ENCODE assay signal across 1 cellular context in the genomic region with DNA sequence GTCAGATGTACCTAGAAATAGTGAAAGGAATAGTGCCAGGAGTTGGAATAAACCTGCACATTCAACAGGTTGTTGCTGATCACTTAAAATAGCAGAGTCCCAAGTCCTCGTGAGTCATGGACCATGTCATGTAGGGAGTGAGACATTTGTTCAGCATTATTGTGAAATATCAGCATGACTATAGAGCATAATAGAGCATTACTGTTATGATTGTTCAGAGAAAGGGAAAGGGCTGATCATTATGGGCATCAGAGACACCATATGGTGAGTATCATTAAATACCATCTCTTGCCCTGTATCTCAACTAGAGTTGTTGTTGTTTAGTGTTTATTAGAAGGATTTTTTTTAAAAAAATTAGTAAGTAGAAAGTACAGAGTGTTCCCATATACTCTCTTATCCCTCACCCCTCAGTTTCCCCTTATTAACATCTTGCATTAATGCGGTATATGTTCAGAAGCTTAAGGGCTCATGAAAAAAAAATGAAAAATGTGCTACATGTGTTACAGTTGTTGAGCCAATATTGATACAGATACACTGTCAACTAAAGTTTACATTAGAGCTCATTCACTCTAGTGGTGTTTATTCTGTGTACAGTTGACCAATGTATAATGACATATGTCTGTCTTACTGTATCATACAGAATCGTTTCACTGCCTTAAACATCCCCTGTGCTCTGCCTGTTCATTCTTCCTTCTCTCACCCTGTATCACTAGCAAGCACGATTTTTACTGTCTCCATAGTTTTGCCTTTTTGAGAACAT.
TF ChIP-seq lines count a peak whose summit lies in the region.

No MANE protein-coding gene starts in this region.

TF ChIP-seq in HepG2, 621 proteins besides CTCF, POLR2A, EP300 and RAD21 (continued from another document and continues in another):
- no peak for TF ChIP-seq IRX3 (CRISPR knock-in tag; IDR thresholded peaks at IDR 0.05; ENCODE audit: borderline replicate concordance, low read depth)
- no peak for TF ChIP-seq HNRNPL (IDR thresholded peaks at IDR 0.05; ENCODE audit: low read depth, low read length)
- TF ChIP-seq FOXA1 (IDR thresholded peaks at IDR 0.05) = peak; percentile 84
- TF ChIP-seq FOXA1 (CRISPR knock-in tag; IDR thresholded peaks at IDR 0.05) = peak; percentile 47; the same call in 1 of the 2 replicates
- no peak for TF ChIP-seq ZSCAN21 (CRISPR knock-in tag; IDR thresholded peaks at IDR 0.05; ENCODE audit: borderline replicate concordance)
- TF ChIP-seq, protein P1, sequence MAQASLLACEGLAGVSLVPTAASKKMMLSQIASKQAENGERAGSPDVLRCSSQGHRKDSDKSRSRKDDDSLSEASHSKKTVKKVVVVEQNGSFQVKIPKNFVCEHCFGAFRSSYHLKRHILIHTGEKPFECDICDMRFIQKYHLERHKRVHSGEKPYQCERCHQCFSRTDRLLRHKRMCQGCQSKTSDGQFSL (CRISPR knock-in tag; IDR thresholded peaks at IDR 0.05) = no peak
- TF ChIP-seq HIC2 (CRISPR knock-in tag; IDR thresholded peaks at IDR 0.05; ENCODE audit: low read depth) = no peak
- TF ChIP-seq PLRG1 (conservative IDR thresholded peaks at IDR 0.05) = no peak
- no peak for TF ChIP-seq MIXL1 (CRISPR knock-in tag; IDR thresholded peaks at IDR 0.05)
- no peak for TF ChIP-seq DBP (CRISPR knock-in tag; IDR thresholded peaks at IDR 0.05; ENCODE audit: not compliant biosample characterization)
- no peak for TF ChIP-seq SNRNP70 (IDR thresholded peaks at IDR 0.05; ENCODE audit: low read depth, low read length)
- peak; percentile 79 for TF ChIP-seq HNF4A (CRISPR knock-in tag; IDR thresholded peaks at IDR 0.05)
- TF ChIP-seq ZNF367 (CRISPR knock-in tag; IDR thresholded peaks at IDR 0.05; ENCODE audit: borderline replicate concordance) = no peak
- TF ChIP-seq ZNF790 (CRISPR knock-in tag; IDR thresholded peaks at IDR 0.05; ENCODE audit: borderline replicate concordance) = no peak
- peak; percentile 67; the same call in 1 of the 2 replicates for TF ChIP-seq SOX5 (CRISPR knock-in tag; IDR thresholded peaks at IDR 0.05; ENCODE audit: borderline replicate concordance)
- no peak for TF ChIP-seq ZNF619 (CRISPR knock-in tag; IDR thresholded peaks at IDR 0.05)
- no peak for TF ChIP-seq NCOA2 (CRISPR knock-in tag; IDR thresholded peaks at IDR 0.05)
- TF ChIP-seq CHCHD3 (CRISPR knock-in tag; IDR thresholded peaks at IDR 0.05) = no peak
- no peak; the same call in 1 of the 2 replicates for TF ChIP-seq FOXO1 (CRISPR knock-in tag; IDR thresholded peaks at IDR 0.05)
- TF ChIP-seq LCORL (IDR thresholded peaks at IDR 0.05) = no peak
- TF ChIP-seq LCORL (CRISPR knock-in tag; IDR thresholded peaks at IDR 0.05) = no peak
- no peak for TF ChIP-seq ZNF263 (CRISPR knock-in tag; IDR thresholded peaks at IDR 0.05)
- no peak for TF ChIP-seq MTA3 (CRISPR knock-in tag; IDR thresholded peaks at IDR 0.05)
- no peak for TF ChIP-seq RBFOX2 (IDR thresholded peaks at IDR 0.05; ENCODE audit: low read depth, low read length)
- peak; percentile 86 for TF ChIP-seq TBX3 (IDR thresholded peaks at IDR 0.05; ENCODE audit: borderline replicate concordance)
- no peak for TF ChIP-seq ZNF484 (CRISPR knock-in tag; IDR thresholded peaks at IDR 0.05; ENCODE audit: borderline replicate concordance, low read depth)
- TF ChIP-seq ARNT2 (CRISPR knock-in tag; IDR thresholded peaks at IDR 0.05; ENCODE audit: low read depth) = no peak
- no peak for TF ChIP-seq NFIC (IDR thresholded peaks at IDR 0.05; ENCODE audit: low read length)
- no peak for TF ChIP-seq KDM3A (CRISPR knock-in tag; IDR thresholded peaks at IDR 0.05; ENCODE audit: low read depth)
- TF ChIP-seq, protein P2, sequence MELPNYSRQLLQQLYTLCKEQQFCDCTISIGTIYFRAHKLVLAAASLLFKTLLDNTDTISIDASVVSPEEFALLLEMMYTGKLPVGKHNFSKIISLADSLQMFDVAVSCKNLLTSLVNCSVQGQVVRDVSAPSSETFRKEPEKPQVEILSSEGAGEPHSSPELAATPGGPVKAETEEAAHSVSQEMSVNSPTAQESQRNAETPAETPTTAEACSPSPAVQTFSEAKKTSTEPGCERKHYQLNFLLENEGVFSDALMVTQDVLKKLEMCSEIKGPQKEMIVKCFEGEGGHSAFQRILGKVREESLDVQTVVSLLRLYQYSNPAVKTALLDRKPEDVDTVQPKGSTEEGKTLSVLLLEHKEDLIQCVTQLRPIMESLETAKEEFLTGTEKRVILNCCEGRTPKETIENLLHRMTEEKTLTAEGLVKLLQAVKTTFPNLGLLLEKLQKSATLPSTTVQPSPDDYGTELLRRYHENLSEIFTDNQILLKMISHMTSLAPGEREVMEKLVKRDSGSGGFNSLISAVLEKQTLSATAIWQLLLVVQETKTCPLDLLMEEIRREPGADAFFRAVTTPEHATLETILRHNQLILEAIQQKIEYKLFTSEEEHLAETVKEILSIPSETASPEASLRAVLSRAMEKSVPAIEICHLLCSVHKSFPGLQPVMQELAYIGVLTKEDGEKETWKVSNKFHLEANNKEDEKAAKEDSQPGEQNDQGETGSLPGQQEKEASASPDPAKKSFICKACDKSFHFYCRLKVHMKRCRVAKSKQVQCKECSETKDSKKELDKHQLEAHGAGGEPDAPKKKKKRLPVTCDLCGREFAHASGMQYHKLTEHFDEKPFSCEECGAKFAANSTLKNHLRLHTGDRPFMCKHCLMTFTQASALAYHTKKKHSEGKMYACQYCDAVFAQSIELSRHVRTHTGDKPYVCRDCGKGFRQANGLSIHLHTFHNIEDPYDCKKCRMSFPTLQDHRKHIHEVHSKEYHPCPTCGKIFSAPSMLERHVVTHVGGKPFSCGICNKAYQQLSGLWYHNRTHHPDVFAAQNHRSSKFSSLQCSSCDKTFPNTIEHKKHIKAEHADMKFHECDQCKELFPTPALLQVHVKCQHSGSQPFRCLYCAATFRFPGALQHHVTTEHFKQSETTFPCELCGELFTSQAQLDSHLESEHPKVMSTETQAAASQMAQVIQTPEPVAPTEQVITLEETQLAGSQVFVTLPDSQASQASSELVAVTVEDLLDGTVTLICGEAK (IDR thresholded peaks at IDR 0.05) = no peak
- TF ChIP-seq, protein P2 (CRISPR knock-in tag; IDR thresholded peaks at IDR 0.05) = no peak
- TF ChIP-seq, protein P3, sequence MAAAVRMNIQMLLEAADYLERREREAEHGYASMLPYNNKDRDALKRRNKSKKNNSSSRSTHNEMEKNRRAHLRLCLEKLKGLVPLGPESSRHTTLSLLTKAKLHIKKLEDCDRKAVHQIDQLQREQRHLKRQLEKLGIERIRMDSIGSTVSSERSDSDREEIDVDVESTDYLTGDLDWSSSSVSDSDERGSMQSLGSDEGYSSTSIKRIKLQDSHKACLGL (CRISPR knock-in tag; IDR thresholded peaks at IDR 0.05) = no peak
- TF ChIP-seq XBP1 (CRISPR knock-in tag; IDR thresholded peaks at IDR 0.05) = no peak
- no peak for TF ChIP-seq ZFP37 (CRISPR knock-in tag; IDR thresholded peaks at IDR 0.05; ENCODE audit: borderline replicate concordance)
- no peak for TF ChIP-seq ZNF710 (CRISPR knock-in tag; IDR thresholded peaks at IDR 0.05; ENCODE audit: borderline replicate concordance)
- TF ChIP-seq SOX13 (IDR thresholded peaks at IDR 0.05) = no peak
- TF ChIP-seq SOX13 (CRISPR knock-in tag; conservative IDR thresholded peaks at IDR 0.05 in 1 of 2, IDR thresholded peaks at IDR 0.05 in 1 of 2) = peak in 1 of 2 experiments; percentile 54; a peak in 2 of 4 replicates
- TF ChIP-seq, protein P4, sequence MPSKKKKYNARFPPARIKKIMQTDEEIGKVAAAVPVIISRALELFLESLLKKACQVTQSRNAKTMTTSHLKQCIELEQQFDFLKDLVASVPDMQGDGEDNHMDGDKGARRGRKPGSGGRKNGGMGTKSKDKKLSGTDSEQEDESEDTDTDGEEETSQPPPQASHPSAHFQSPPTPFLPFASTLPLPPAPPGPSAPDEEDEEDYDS (CRISPR knock-in tag; IDR thresholded peaks at IDR 0.05) = no peak
- no peak for TF ChIP-seq KDM6A (CRISPR knock-in tag; IDR thresholded peaks at IDR 0.05; ENCODE audit: low read depth)
- TF ChIP-seq ZNF800 (CRISPR knock-in tag; IDR thresholded peaks at IDR 0.05) = no peak
- TF ChIP-seq ZNF3 (CRISPR knock-in tag; IDR thresholded peaks at IDR 0.05) = no peak
- no peak for TF ChIP-seq ZNF83 (CRISPR knock-in tag; IDR thresholded peaks at IDR 0.05; ENCODE audit: borderline replicate concordance)
- TF ChIP-seq ARID3A (IDR thresholded peaks at IDR 0.05; ENCODE audit: low read depth, low read length) = peak; percentile 47; the same call in 1 of the 2 replicates
